Comparison of ENCODE assay signal across 11 cellular contexts in the genomic region with DNA sequence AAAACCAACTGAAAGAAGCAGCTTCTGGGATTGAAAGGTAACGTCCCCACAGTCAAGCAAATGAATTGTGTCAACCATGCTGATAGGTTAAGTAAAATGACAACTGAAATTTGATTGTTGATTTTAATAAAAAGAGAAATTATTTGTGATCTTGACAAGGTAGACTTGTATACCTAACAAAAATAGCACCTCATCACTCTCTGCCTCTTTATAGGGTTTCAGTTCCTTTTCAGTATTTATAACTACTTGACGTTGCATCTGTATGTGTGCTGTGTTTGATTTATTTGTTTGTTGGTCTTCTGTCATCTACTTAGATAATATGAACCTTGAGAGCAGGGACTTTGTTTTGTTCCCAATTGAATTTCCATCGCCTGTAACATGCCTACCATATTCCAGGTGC. TPM values are rescaled to one million over a fixed set of nuclear protein-coding genes. Genes with fewer than 3 reads are reported as not detected.
A peak's percentile ranks its signal among the peaks of the same experiment; 100 is the strongest.
DNase-seq lines count a peak whose midpoint lies in the region; ATAC-seq and TF ChIP-seq lines count a peak whose summit lies in the region.
"Had no signal": no experiment of that assay in that cellular context is flagged by ENCODE, and none has a peak within 500 bp of the region (broad histone marks: within the 10 kb centered on the region; RNA-seq: fewer than 3 reads in every experiment).

No MANE protein-coding gene starts in this region.

- CTCF ChIA-PET in Caco-2 (lab: Charles Lee) (no interaction called here), IMR-90 (lab: Yijun Ruan, JAX) (no interaction called here)

- WGBS in IMR-90 (ENCODE audit: extremely low coverage in 2 of 2, insufficient read length in 1 of 2), 2 experiments, result no CpG with 5 or more reads among the region's 3 CpGs

- H2AK9ac ChIP-seq in IMR-90 (replicated peaks; ENCODE audit: low read depth, low read length, poor library complexity), result no peak overlapping the region

- peak overlapping the region; percentile 75; the same call in 1 of the 3 replicates for H2BK15ac ChIP-seq in IMR-90 (ENCODE audit: low read depth, low read length)

- peak overlapping the region; percentile 1; the same call in 1 of the 2 replicates for H2AK5ac ChIP-seq in IMR-90 (ENCODE audit: low read depth, low read length)

- H2BK20ac ChIP-seq in IMR-90 (ENCODE audit: low read depth, low read length), result peak overlapping the region; percentile 82; the same call in 1 of the 2 replicates

- no peaks in the 10 kb centered on the region for H3K36me3 Mint-ChIP-seq in Caco-2 (ENCODE audit: insufficient read depth, unreplicated experiment)

- BruUV-seq in Caco-2 (replicated peaks; lab: Mats Ljungman, UMichigan), result no TSS peak
- no TSS peak for BruUV-seq in IMR-90 (replicated peaks; lab: Mats Ljungman, UMichigan)

- in situ Hi-C loops in IMR-90 (cut with MboI; ENCODE audit: low sequenced_read_pairs), result no loop called here

- H4K20me1 ChIP-seq in IMR-90 (ENCODE audit: insufficient read depth, low read length), result no peaks in the 10 kb centered on the region

- TF ChIP-seq CTCF in Caco-2 (IDR thresholded peaks at IDR 0.05; ENCODE audit: insufficient read depth in 1 of 2, low read depth in 1 of 2, low read length in 1 of 2, severe bottlenecking in 1 of 2, unreplicated experiment in 1 of 2) (no peak), IMR-90 (conservative IDR thresholded peaks at IDR 0.05; ENCODE audit: low read depth, low read length) (no peak)

- H3K9ac ChIP-seq in IMR-90 (ENCODE audit: low read depth, low read length), result no peak overlapping the region

- H3K9me3 ChIP-seq in Caco-2, result no peaks in the 10 kb centered on the region
- H3K9me3 ChIP-seq in IMR-90 (ENCODE audit: control insufficient read depth, insufficient read depth, low read length), result no peaks in the 10 kb centered on the region
- H3K9me3 ChIP-seq: left lung, right lobe of liver had no signal

- DNase-seq in Caco-2, result no peak
- no peak for DNase-seq in IMR-90
- no peak for DNase-seq in stimulated activated CD8-positive, alpha-beta memory T cell treated with anti-CD3 and anti-CD28 coated beads, Interleukin-4, amount 100 ng/mL, for 48 hours
- no peak for DNase-seq in hepatic stellate cell (ENCODE audit: low spot score)
- DNase-seq in NCI-H82 treated with DMSO at 0.1 percent for 48 hours (lab: John Stamatoyannopoulos, UW; ENCODE audit: unreplicated experiment), result no peak
- no peak for DNase-seq in dermis blood vessel endothelial cell
- DNase-seq: amniotic stem cell, left lung, right lobe of liver had no signal

- ATAC-seq in GM19328 (IDR thresholded peaks at IDR 0.05; ENCODE audit: unreplicated experiment) (peak; percentile 97), HG02852 (IDR thresholded peaks at IDR 0.05; ENCODE audit: unreplicated experiment) (peak; percentile 99), IMR-90 (ENCODE audit: low read depth) (no peak)

- H2AFZ ChIP-seq in IMR-90 (replicated peaks; ENCODE audit: low read length, poor library complexity), result no peak overlapping the region

- H3K4me1 ChIP-seq in Caco-2 (peaks cover 44% of the 10 kb centered on the region), IMR-90 (ENCODE audit: control insufficient read depth, insufficient read depth, low read length) (peaks cover 7% of the 10 kb centered on the region)

- H3K4me2 ChIP-seq in IMR-90 (ENCODE audit: low read depth, low read length), result no peak overlapping the region

- no peak overlapping the region for H3K14ac ChIP-seq in IMR-90 (replicated peaks; ENCODE audit: low read depth, low read length)

- H3K18ac ChIP-seq in IMR-90 (ENCODE audit: low read depth, low read length), result no peak overlapping the region

- peak overlapping the region in 1 of 2 experiments; percentile 32; a peak in 1 of 4 replicates for H4K8ac ChIP-seq in IMR-90 (ENCODE audit: low read depth in 2 of 2, low read length in 2 of 2)

- no peaks in the 10 kb centered on the region for H3K27me3 ChIP-seq in Caco-2 (replicated peaks; ENCODE audit: control insufficient read depth, insufficient read depth, low read length)
- no peaks in the 10 kb centered on the region for H3K27me3 ChIP-seq in IMR-90 (ENCODE audit: control insufficient read depth, insufficient read depth, low read length)
- H3K27me3 ChIP-seq: left lung, right lobe of liver had no signal

- no peaks in the 10 kb centered on the region for H3K36me3 ChIP-seq in Caco-2 (ENCODE audit: control insufficient read depth, insufficient read depth, low read length)
- H3K36me3 ChIP-seq in IMR-90 (ENCODE audit: control insufficient read depth, insufficient read depth, low read length), result no peaks in the 10 kb centered on the region
- H3K36me3 ChIP-seq: left lung, right lobe of liver had no signal

- TF ChIP-seq RAD21 in IMR-90 (IDR thresholded peaks at IDR 0.05; ENCODE audit: low read length), result no peak

- peaks cover 10% of the 10 kb centered on the region for H3K9me3 Mint-ChIP-seq in Caco-2 (ENCODE audit: unreplicated experiment)

- H3K4me1 Mint-ChIP-seq in Caco-2 (ENCODE audit: low read depth, unreplicated experiment), result peaks cover 31% of the 10 kb centered on the region

- H2BK5ac ChIP-seq in IMR-90 (ENCODE audit: low read depth, low read length, poor library complexity, severe bottlenecking), result no peak overlapping the region

- no peak overlapping the region for H3K23ac ChIP-seq in IMR-90 (ENCODE audit: low read depth, low read length)

- H3K79me1 ChIP-seq in IMR-90 (ENCODE audit: low read depth in 1 of 2, low read length in 2 of 2), result peaks cover 0 to under 1% of the 10 kb centered on the region in 2 experiments; a peak in 1 of 4 replicates

- H3K4me3 Mint-ChIP-seq in Caco-2 (ENCODE audit: unreplicated experiment), result no peak overlapping the region

- intact Hi-C loops in Caco-2 (cut with micrococcal nuclease; ENCODE audit: unreplicated experiment) (no loop called here), IMR-90 (cut with micrococcal nuclease) (no loop called here)

- POLR2A ChIA-PET in Caco-2 (lab: Charles Lee) (no interaction called here), IMR-90 (lab: Charles Lee; ENCODE audit: unreplicated experiment) (no interaction called here)

- peak overlapping the region; percentile 29; the same call in 1 of the 2 replicates for H3K4ac ChIP-seq in IMR-90 (ENCODE audit: low read depth, low read length)

- no peaks in the 10 kb centered on the region for H3K27me3 Mint-ChIP-seq in Caco-2 (ENCODE audit: insufficient read depth, unreplicated experiment)

- H3K56ac ChIP-seq in IMR-90 (ENCODE audit: extremely low read depth, insufficient read depth, low read length), result no peak overlapping the region

- dilution Hi-C loops in IMR-90 (cut with HindIII; ENCODE audit: low sequenced_read_pairs, unreplicated experiment), result no loop called here

- H3K9me1 ChIP-seq in IMR-90 (ENCODE audit: insufficient read depth, low read length), result peaks cover 4% of the 10 kb centered on the region

- H3K27ac ChIP-seq in IMR-90 (ENCODE audit: insufficient read depth, low read length), result no peak overlapping the region
- H3K27ac ChIP-seq: left lung had no signal

- TF ChIP-seq POLR2A in IMR-90 (IDR thresholded peaks at IDR 0.05; ENCODE audit: low read depth, low read length), result no peak

- H3K4me3 ChIP-seq in Caco-2 (ENCODE audit: low read depth, low read length) (no peak overlapping the region), IMR-90 (ENCODE audit: insufficient read depth, low read depth, low read length) (no peak overlapping the region)
- H3K4me3 ChIP-seq: left lung, right lobe of liver had no signal

- no peak overlapping the region for H4K5ac ChIP-seq in IMR-90 (ENCODE audit: low read depth, low read length)

- peak overlapping the region; percentile 72 for H2BK120ac ChIP-seq in IMR-90 (ENCODE audit: low read depth, low read length)

- peak overlapping the region; percentile 92 for H3K27ac Mint-ChIP-seq in Caco-2 (ENCODE audit: unreplicated experiment)

- H4K91ac ChIP-seq in IMR-90 (ENCODE audit: insufficient read depth, low read depth, low read length), result no peak overlapping the region; the same call in 1 of the 2 replicates

TF ChIP-seq in IMR-90, 13 proteins besides CTCF, POLR2A, EP300 and RAD21 (continues in another document):
- TF ChIP-seq NFE2L2 (IDR thresholded peaks at IDR 0.05; ENCODE audit: low read depth, low read length), result no peak
- no peak for TF ChIP-seq SMC3 (IDR thresholded peaks at IDR 0.05; ENCODE audit: low read depth, low read length)
- TF ChIP-seq MXI1 (IDR thresholded peaks at IDR 0.05; ENCODE audit: borderline replicate concordance, low read depth, low read length), result no peak
- TF ChIP-seq, protein P1, sequence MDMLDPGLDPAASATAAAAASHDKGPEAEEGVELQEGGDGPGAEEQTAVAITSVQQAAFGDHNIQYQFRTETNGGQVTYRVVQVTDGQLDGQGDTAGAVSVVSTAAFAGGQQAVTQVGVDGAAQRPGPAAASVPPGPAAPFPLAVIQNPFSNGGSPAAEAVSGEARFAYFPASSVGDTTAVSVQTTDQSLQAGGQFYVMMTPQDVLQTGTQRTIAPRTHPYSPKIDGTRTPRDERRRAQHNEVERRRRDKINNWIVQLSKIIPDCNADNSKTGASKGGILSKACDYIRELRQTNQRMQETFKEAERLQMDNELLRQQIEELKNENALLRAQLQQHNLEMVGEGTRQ (IDR thresholded peaks at IDR 0.05; ENCODE audit: low read depth, low read length), result no peak
- TF ChIP-seq RCOR1 (IDR thresholded peaks at IDR 0.05; ENCODE audit: insufficient replicate concordance, low read length), result no peak
- TF ChIP-seq, protein P2, sequence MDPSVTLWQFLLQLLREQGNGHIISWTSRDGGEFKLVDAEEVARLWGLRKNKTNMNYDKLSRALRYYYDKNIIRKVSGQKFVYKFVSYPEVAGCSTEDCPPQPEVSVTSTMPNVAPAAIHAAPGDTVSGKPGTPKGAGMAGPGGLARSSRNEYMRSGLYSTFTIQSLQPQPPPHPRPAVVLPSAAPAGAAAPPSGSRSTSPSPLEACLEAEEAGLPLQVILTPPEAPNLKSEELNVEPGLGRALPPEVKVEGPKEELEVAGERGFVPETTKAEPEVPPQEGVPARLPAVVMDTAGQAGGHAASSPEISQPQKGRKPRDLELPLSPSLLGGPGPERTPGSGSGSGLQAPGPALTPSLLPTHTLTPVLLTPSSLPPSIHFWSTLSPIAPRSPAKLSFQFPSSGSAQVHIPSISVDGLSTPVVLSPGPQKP (IDR thresholded peaks at IDR 0.05; ENCODE audit: borderline replicate concordance, low read depth, low read length), result no peak
- TF ChIP-seq CHD1 (IDR thresholded peaks at IDR 0.05; ENCODE audit: low read depth, low read length), result no peak
- TF ChIP-seq CEBPB (IDR thresholded peaks at IDR 0.05; ENCODE audit: low read depth, low read length), result no peak
- TF ChIP-seq RFX5 (IDR thresholded peaks at IDR 0.05; ENCODE audit: low read depth, low read length), result no peak
- TF ChIP-seq BHLHE40 (IDR thresholded peaks at IDR 0.05; ENCODE audit: low read depth, low read length), result no peak
- TF ChIP-seq MAZ (IDR thresholded peaks at IDR 0.05; ENCODE audit: borderline replicate concordance, low read depth, low read length), result no peak
- TF ChIP-seq FOS (IDR thresholded peaks at IDR 0.05; ENCODE audit: low read depth, low read length), result no peak

RNA-seq across cellular contexts. Expression of gene PPP3CA, which starts 7.9 kb away (rescaled TPM):
- total RNA-seq in Caco-2 (2022) (33.8 and 34.1 TPM in 2 replicates), IMR-90 (2012; rRNA removed) (48.6 and 52.5 TPM in 2 replicates), dermis blood vessel endothelial cell (77.1 and 115 TPM in 2 replicates)
- polyA plus RNA-seq in IMR-90 (2012; rRNA removed), result 11.4 and 14.5 TPM in 2 replicates
- polyA plus RNA-seq in IMR-90 (2012; cell fraction: cytosol; rRNA removed), result 3.9 and 4.6 TPM in 2 replicates
- polyA plus RNA-seq in IMR-90 (2012; cell fraction: nucleus; rRNA removed; ENCODE audit: low replicate concordance), result 2.2 and 8.0 TPM in 2 replicates
